Comparison of ENCODE assay signal across 1 cellular context in the genomic region with DNA sequence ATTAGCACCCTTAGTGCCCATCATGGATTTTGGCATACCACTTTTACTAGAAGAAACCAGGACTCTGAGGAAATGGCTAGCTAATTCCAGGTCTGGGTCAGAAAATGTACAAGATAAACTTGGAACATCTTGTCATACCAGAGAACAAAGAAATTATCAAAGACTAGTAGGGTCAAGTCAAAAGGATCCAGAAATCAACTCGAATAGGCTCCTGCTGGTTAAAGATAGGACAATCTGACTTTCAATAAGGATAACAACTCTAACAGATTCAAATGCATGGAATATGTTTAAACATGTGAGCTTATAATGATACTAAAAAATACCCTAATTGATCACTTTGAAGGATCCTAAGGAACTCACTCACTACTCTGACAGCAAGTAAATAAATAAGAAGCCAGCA.
TF ChIP-seq lines count a peak whose summit lies in the region.

No MANE protein-coding gene starts in this region.

TF ChIP-seq in K562, 482 proteins besides CTCF, POLR2A, EP300 and RAD21 (continued from another document):
- TF ChIP-seq, protein P1, sequence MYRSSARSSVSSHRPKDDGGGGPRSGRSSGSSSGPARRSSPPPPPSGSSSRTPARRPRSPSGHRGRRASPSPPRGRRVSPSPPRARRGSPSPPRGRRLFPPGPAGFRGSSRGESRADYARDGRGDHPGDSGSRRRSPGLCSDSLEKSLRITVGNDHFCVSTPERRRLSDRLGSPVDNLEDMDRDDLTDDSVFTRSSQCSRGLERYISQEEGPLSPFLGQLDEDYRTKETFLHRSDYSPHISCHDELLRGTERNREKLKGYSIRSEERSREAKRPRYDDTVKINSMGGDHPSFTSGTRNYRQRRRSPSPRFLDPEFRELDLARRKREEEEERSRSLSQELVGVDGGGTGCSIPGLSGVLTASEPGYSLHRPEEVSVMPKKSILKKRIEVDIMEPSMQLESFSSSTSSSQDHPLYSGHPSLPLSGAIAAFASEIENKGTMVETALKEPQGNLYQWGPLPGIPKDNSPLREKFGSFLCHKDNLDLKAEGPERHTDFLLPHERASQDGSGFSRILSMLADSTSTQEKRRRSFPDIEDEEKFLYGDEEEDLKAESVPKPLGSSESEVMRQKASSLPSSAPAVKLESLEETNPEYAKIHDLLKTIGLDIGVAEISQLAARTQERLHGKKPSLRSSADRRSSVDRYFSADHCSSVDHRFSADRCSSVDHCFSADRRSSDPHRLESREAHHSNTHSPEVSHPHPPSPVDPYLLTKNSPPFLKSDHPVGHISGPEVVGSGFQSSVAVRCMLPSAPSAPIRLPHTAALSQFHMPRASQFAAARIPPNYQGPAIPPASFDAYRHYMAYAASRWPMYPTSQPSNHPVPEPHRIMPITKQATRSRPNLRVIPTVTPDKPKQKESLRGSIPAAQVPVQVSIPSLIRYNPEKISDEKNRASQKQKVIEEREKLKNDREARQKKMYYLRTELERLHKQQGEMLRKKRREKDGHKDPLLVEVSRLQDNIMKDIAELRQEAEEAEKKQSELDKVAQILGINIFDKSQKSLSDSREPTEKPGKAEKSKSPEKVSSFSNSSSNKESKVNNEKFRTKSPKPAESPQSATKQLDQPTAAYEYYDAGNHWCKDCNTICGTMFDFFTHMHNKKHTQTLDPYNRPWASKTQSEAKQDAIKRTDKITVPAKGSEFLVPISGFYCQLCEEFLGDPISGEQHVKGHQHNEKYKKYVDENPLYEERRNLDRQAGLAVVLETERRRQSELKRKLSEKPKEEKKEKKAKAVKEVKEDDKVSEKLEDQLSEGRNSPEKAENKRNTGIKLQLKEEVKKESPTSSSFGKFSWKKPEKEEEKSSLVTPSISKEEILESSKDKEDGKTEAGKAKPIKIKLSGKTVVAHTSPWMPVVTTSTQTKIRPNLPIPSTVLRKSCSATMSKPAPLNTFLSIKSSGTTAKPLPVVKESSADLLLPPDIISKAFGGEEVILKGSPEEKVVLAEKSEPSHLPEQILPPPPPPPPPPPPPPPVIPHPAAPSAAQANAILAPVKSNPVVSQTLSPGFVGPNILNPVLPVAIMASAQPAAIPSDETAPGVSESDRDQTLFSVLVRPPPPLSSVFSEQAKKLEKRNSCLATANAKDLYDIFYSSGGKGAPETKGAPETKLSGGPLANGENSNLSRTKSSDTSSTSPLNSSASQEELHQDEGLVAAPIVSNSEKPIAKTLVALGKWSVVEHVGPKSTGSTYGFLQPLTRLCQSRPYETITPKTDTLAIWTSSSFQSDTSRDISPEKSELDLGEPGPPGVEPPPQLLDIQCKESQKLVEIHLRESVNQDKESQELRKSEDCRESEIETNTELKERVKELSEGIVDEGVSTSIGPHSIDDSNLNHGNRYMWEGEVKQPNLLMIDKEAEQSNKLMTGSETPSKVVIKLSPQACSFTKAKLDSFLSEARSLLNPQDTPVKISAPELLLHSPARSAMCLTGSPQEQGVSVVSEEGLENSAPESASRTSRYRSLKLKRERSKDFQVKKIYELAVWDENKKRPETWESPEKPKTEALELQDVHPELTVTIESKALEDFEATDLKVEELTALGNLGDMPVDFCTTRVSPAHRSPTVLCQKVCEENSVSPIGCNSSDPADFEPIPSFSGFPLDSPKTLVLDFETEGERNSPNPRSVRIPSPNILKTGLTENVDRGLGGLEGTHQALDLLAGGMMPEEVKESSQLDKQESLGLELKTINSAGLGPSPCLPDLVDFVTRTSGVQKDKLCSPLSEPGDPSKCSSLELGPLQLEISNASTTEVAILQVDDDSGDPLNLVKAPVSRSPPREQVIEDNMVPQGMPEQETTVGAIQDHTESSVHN (IDR thresholded peaks at IDR 0.05; ENCODE audit: borderline replicate concordance in 1 of 2, low read depth in 1 of 2), result no peak
- 0 out of 2 replicates have a peak, but pooled peaks have one; percentile 39 for TF ChIP-seq ARID1B (IDR thresholded peaks at IDR 0.05)
- TF ChIP-seq KDM1A (IDR thresholded peaks at IDR 0.05), result peak; percentile 36 to 40; a peak in 2 of 4 replicates
- no peak for TF ChIP-seq KDM2B (CRISPR knock-in tag; IDR thresholded peaks at IDR 0.05)
- TF ChIP-seq, protein P2, sequence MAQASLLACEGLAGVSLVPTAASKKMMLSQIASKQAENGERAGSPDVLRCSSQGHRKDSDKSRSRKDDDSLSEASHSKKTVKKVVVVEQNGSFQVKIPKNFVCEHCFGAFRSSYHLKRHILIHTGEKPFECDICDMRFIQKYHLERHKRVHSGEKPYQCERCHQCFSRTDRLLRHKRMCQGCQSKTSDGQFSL (CRISPR knock-in tag; IDR thresholded peaks at IDR 0.05), result no peak
- TF ChIP-seq, protein P2 (tag; IDR thresholded peaks at IDR 0.05), result no peak
- TF ChIP-seq, protein P3, sequence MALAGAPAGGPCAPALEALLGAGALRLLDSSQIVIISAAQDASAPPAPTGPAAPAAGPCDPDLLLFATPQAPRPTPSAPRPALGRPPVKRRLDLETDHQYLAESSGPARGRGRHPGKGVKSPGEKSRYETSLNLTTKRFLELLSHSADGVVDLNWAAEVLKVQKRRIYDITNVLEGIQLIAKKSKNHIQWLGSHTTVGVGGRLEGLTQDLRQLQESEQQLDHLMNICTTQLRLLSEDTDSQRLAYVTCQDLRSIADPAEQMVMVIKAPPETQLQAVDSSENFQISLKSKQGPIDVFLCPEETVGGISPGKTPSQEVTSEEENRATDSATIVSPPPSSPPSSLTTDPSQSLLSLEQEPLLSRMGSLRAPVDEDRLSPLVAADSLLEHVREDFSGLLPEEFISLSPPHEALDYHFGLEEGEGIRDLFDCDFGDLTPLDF (CRISPR knock-in tag; IDR thresholded peaks at IDR 0.05), result no peak
- TF ChIP-seq THRAP3 (IDR thresholded peaks at IDR 0.05; ENCODE audit: borderline replicate concordance), result no peak
- TF ChIP-seq FOXP1 (CRISPR knock-in tag; IDR thresholded peaks at IDR 0.05), result no peak
- TF ChIP-seq SRSF3 (IDR thresholded peaks at IDR 0.05; ENCODE audit: insufficient read depth, low read length), result no peak
- TF ChIP-seq NFXL1 (CRISPR knock-in tag; IDR thresholded peaks at IDR 0.05), result no peak
- TF ChIP-seq MEF2A (IDR thresholded peaks at IDR 0.05; ENCODE audit: control insufficient read depth, low read depth, low read length), result no peak
